Comparison of ENCODE assay signal across 11 cellular contexts in the genomic region with DNA sequence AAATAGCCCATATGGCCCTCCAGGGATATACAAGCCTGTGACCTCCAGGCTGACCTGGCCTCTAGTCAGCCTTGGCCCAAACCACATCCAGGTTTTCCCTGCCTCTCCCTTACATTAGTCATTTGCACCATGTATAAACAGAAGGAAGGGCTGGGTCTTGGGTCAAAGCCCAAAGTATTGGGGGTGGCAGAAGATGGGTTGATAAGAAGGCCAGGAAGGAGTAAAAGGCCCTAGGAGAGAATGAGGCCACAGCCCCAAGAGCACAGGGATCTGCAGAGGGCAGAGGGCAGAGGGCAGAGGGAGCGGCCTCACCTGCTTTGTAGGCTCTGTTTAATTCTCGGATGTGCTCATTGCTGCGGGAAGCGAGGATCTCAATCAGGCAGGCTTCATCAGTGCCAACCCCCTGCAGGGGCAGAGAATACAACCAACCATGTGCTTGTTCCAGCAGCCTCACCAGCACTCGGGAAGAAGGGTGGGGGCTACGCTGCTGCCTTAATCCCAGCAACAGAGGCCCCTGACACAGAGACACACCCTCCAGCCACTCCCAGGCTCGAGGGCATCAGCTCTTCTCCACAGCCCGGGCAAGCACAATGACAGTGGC. TPM values are rescaled to one million over a fixed set of nuclear protein-coding genes. Genes with fewer than 3 reads are reported as not detected.
A peak's percentile ranks its signal among the peaks of the same experiment; 100 is the strongest.
DNase-seq lines count a peak whose midpoint lies in the region; ATAC-seq and TF ChIP-seq lines count a peak whose summit lies in the region.
"Had no signal": no experiment of that assay in that cellular context is flagged by ENCODE, and none has a peak within 500 bp of the region (broad histone marks: within the 10 kb centered on the region; RNA-seq: fewer than 3 reads in every experiment).

No MANE protein-coding gene starts in this region.

- no peak for DNase-seq in stimulated activated naive CD8-positive, alpha-beta T cell treated with anti-CD3 and anti-CD28 coated beads, Interleukin-15, Interleukin-2, amounts not matched to agents 100 U/mL and 50 U/mL, for 24 hours
- DNase-seq in chondrocyte (ENCODE audit: low spot score) (peak; percentile 60), iPS-NIHi11 (ENCODE audit: low spot score) (no peak), left lobe of liver (ENCODE audit: low spot score) (no peak)
- no peak for DNase-seq in activated CD8-positive, alpha-beta T cell treated with anti-CD3 and anti-CD28 coated beads, Interleukin-2, amount 10 ng/mL, durations not matched to agents 7 days and 5 days

- H3K9ac ChIP-seq in mucosa of rectum (ENCODE audit: low read depth in 1 of 2, low read length in 2 of 2) = peak overlapping the region in 1 of 2 donors; percentile 21

- H3K4me1 ChIP-seq in mucosa of rectum (ENCODE audit: control insufficient read depth in 2 of 2, insufficient read depth in 2 of 2, low read length in 2 of 2) = peaks cover 11 to 28% of the 10 kb centered on the region in 2 donors

- no peaks in the 10 kb centered on the region for H3K9me3 ChIP-seq in mucosa of rectum (ENCODE audit: control insufficient read depth in 2 of 2, low read length in 2 of 2)

- peaks cover 75 to 84% of the 10 kb centered on the region in 2 donors for H3K36me3 ChIP-seq in mucosa of rectum (ENCODE audit: control insufficient read depth in 2 of 2, insufficient read depth in 2 of 2, low read length in 2 of 2)

- H3K4me3 Mint-ChIP-seq in stimulated activated naive CD8-positive, alpha-beta T cell treated with anti-CD3 and anti-CD28 coated beads, Interleukin-15, Interleukin-2, amounts not matched to agents 100 ng/mL and 50 ng/mL, for 24 hours = no peak overlapping the region
- H3K4me3 Mint-ChIP-seq in chondrocyte (ENCODE audit: unreplicated experiment) = no peak overlapping the region
- H3K4me3 Mint-ChIP-seq in activated CD8-positive, alpha-beta T cell treated with anti-CD3 and anti-CD28 coated beads, Interleukin-2, amount 10 ng/mL, durations not matched to agents 7 days and 5 days = no peak overlapping the region
- H3K4me3 Mint-ChIP-seq: CD8-positive, alpha-beta memory T cell had no signal

- peak overlapping the region; percentile 69 for H3K27ac Mint-ChIP-seq in stimulated activated naive CD8-positive, alpha-beta T cell treated with anti-CD3 and anti-CD28 coated beads, Interleukin-15, Interleukin-2, amounts not matched to agents 100 ng/mL and 50 ng/mL, for 24 hours
- H3K27ac Mint-ChIP-seq in chondrocyte (ENCODE audit: unreplicated experiment) = peak overlapping the region; percentile 49
- H3K27ac Mint-ChIP-seq in activated CD8-positive, alpha-beta T cell treated with anti-CD3 and anti-CD28 coated beads, Interleukin-2, amount 10 ng/mL, durations not matched to agents 7 days and 5 days = no peak overlapping the region

- peak overlapping the region in 1 of 2 donors; percentile 4 for H3K4me3 ChIP-seq in mucosa of rectum (ENCODE audit: low read length in 2 of 2)
- H3K4me3 ChIP-seq: hepatocyte had no signal

- H3K9me3 Mint-ChIP-seq in stimulated activated naive CD8-positive, alpha-beta T cell treated with anti-CD3 and anti-CD28 coated beads, Interleukin-15, Interleukin-2, amounts not matched to agents 100 ng/mL and 50 ng/mL, for 24 hours = no peaks in the 10 kb centered on the region
- H3K9me3 Mint-ChIP-seq in chondrocyte (ENCODE audit: low read depth) = no peaks in the 10 kb centered on the region
- H3K9me3 Mint-ChIP-seq in activated CD8-positive, alpha-beta T cell treated with anti-CD3 and anti-CD28 coated beads, Interleukin-2, amount 10 ng/mL, durations not matched to agents 7 days and 5 days (ENCODE audit: insufficient read depth) = no peaks in the 10 kb centered on the region
- H3K9me3 Mint-ChIP-seq: CD8-positive, alpha-beta memory T cell had no signal

- POLR2A ChIA-PET in activated CD8-positive, alpha-beta T cell treated with anti-CD3 and anti-CD28 coated beads, Interleukin-2, amount 10 ng/mL, durations not matched to agents 7 days and 5 days (lab: Charles Lee) = no interaction called here

- H3K36me3 Mint-ChIP-seq in stimulated activated naive CD8-positive, alpha-beta T cell treated with anti-CD3 and anti-CD28 coated beads, Interleukin-15, Interleukin-2, amounts not matched to agents 100 ng/mL and 50 ng/mL, for 24 hours (ENCODE audit: low read depth) = peaks cover 72% of the 10 kb centered on the region
- H3K36me3 Mint-ChIP-seq in chondrocyte (ENCODE audit: low read depth) = peaks cover 47% of the 10 kb centered on the region
- H3K36me3 Mint-ChIP-seq in activated CD8-positive, alpha-beta T cell treated with anti-CD3 and anti-CD28 coated beads, Interleukin-2, amount 10 ng/mL, durations not matched to agents 7 days and 5 days (ENCODE audit: low read depth) = peaks cover 54% of the 10 kb centered on the region

- ATAC-seq in stimulated activated naive CD8-positive, alpha-beta T cell treated with anti-CD3 and anti-CD28 coated beads, Interleukin-15, Interleukin-2, amounts not matched to agents 100 U/mL and 50 U/mL, for 24 hours = no peak
- no peak for ATAC-seq in activated CD8-positive, alpha-beta T cell treated with anti-CD3 and anti-CD28 coated beads, Interleukin-2, amount 10 ng/mL, durations not matched to agents 7 days and 5 days
- ATAC-seq in left lobe of liver (no peak), HG02885 (IDR thresholded peaks at IDR 0.05; ENCODE audit: poor library complexity, unreplicated experiment) (no peak)

- peak overlapping the region; percentile 45 to 74 for H3K27ac ChIP-seq in mucosa of rectum (ENCODE audit: low read depth in 2 of 2, low read length in 2 of 2)
- H3K27ac ChIP-seq: hepatocyte had no signal

- H3K27me3 Mint-ChIP-seq in stimulated activated naive CD8-positive, alpha-beta T cell treated with anti-CD3 and anti-CD28 coated beads, Interleukin-15, Interleukin-2, amounts not matched to agents 100 ng/mL and 50 ng/mL, for 24 hours = no peaks in the 10 kb centered on the region
- no peaks in the 10 kb centered on the region for H3K27me3 Mint-ChIP-seq in chondrocyte (ENCODE audit: low read depth)
- H3K27me3 Mint-ChIP-seq in activated CD8-positive, alpha-beta T cell treated with anti-CD3 and anti-CD28 coated beads, Interleukin-2, amount 10 ng/mL, durations not matched to agents 7 days and 5 days (ENCODE audit: low read depth) = no peaks in the 10 kb centered on the region
- H3K27me3 Mint-ChIP-seq: CD8-positive, alpha-beta memory T cell had no signal

- H3K27me3 ChIP-seq in mucosa of rectum (ENCODE audit: control insufficient read depth in 2 of 2, insufficient read depth in 2 of 2, low read length in 2 of 2) = no peaks in the 10 kb centered on the region
- H3K27me3 ChIP-seq: hepatocyte had no signal

- TF ChIP-seq CTCF in chondrocyte (IDR thresholded peaks at IDR 0.05) = no peak

- H3K4me1 Mint-ChIP-seq in stimulated activated naive CD8-positive, alpha-beta T cell treated with anti-CD3 and anti-CD28 coated beads, Interleukin-15, Interleukin-2, amounts not matched to agents 100 ng/mL and 50 ng/mL, for 24 hours (ENCODE audit: low read depth) = peaks cover 14% of the 10 kb centered on the region
- peaks cover 41% of the 10 kb centered on the region for H3K4me1 Mint-ChIP-seq in chondrocyte (ENCODE audit: low read depth)
- H3K4me1 Mint-ChIP-seq in activated CD8-positive, alpha-beta T cell treated with anti-CD3 and anti-CD28 coated beads, Interleukin-2, amount 10 ng/mL, durations not matched to agents 7 days and 5 days (ENCODE audit: low read depth) = peaks cover 7% of the 10 kb centered on the region
- H3K4me1 Mint-ChIP-seq: CD8-positive, alpha-beta memory T cell had no signal

- CTCF ChIA-PET in activated CD8-positive, alpha-beta T cell treated with anti-CD3 and anti-CD28 coated beads, Interleukin-2, amount 10 ng/mL, durations not matched to agents 7 days and 5 days (lab: Charles Lee) = interaction anchor here (1.7 kb wide), 1 partner anchor 40 kb away, joined by 5 read pairs; no protein-coding TSS in a partner anchor

RNA-seq across cellular contexts. Expression of gene PLAC9, which starts 31.3 kb away (rescaled TPM):
- total RNA-seq in chondrocyte (121 to 198 TPM (median 193 TPM) in 3 replicates), left lobe of liver (2.2 TPM)
- not detected for total RNA-seq in activated CD8-positive, alpha-beta T cell treated with anti-CD3 and anti-CD28 coated beads, Interleukin-2, amount 10 ng/mL, durations not matched to agents 7 days and 5 days
- total RNA-seq: CD8-positive, alpha-beta memory T cell; T-helper 1 cell treated with Interleukin-12 subunit alpha and Interleukin-12 subunit beta and Interleukin-4 antibody, amounts not matched to agents 30 ng/mL and 1 ng/mL, for 36 hours had no signal

RNA-seq across cellular contexts. Expression of gene ANXA11, which starts 41.5 kb away (rescaled TPM):
- total RNA-seq in chondrocyte (98.0 to 139 TPM (median 133 TPM) in 3 replicates), left lobe of liver (42.7 TPM)
- total RNA-seq in activated CD8-positive, alpha-beta T cell treated with anti-CD3 and anti-CD28 coated beads, Interleukin-2, amount 10 ng/mL, durations not matched to agents 7 days and 5 days = 100 to 1,000 TPM; 249 to 277 TPM

Comparison
In these comparisons a context has a peak if more than half of its experiments do, and no peak if none do; other contexts are left out.
1. RNA of gene PLAC9, which starts 31.3 kb away (total RNA-seq): 121 to 198 TPM in chondrocyte; 2.2 TPM in left lobe of liver (single experiment) and not detected in activated CD8-positive, alpha-beta T cell treated with anti-CD3 and anti-CD28 coated beads, Interleukin-2, amount 10 ng/mL, durations not matched to agents 7 days and 5 days; every median in the first group is over 10 times any median in the second.